In genomic region chr16:3256146-3256875, GRCh38 we compare ENCODE assay signal across 14 cellular contexts. TPM values are rescaled to one million over a fixed set of nuclear protein-coding genes. Genes with fewer than 3 reads are reported as not detected.
A peak's percentile ranks its signal among the peaks of the same experiment; 100 is the strongest.
DNase-seq lines count a peak whose midpoint lies in the region; ATAC-seq and TF ChIP-seq lines count a peak whose summit lies in the region.
"Had no signal": no experiment of that assay in that cellular context is flagged by ENCODE, and none has a peak within 500 bp of the region (broad histone marks: within the 10 kb centered on the region; RNA-seq: fewer than 3 reads in every experiment).

TSS of gene MEFV (minus strand) at chr16:3256633. CDS start at chr16:3256587, 46 bp downstream.

- DNase-seq in HL-60 (ENCODE audit: low read depth in 1 of 2, low spot score in 1 of 2) (peak; percentile 38 to 43), left ventricle myocardium inferior (no peak), gastrocnemius medialis (peak; percentile 8 to 21)
- no peak for DNase-seq in activated T-helper 1 cell treated with anti-CD3 and anti-CD28 coated beads, Interleukin-12 subunit alpha, Interleukin-12 subunit beta, Interleukin-2, Interleukin-4 antibody, amounts not matched to agents 30 ng/mL and 10 ng/mL and 1 ng/mL, durations not matched to agents 14 hours and 24 hours and 36 hours (ENCODE audit: low spot score)
- no peak for DNase-seq in T-helper 2 cell treated with Interferon-gamma antibody and Interleukin-4, amounts not matched to agents 5 μg/mL and 100 μg/mL, for 36 hours (ENCODE audit: low spot score)
- no peak for DNase-seq in activated effector memory CD4-positive, alpha-beta T cell treated with Interleukin-2 at 50 U/mL for 16 hours
- DNase-seq: amygdala; NCI-H1105 treated with DMSO at 0.1 percent for 48 hours; NCI-H774; stimulated activated CD4-positive, alpha-beta T cell treated with anti-CD3 and anti-CD28 coated beads, Interleukin-4, amount 100 ng/mL, for 1 hour; T-helper 9 cell had no signal

- no peaks in the 10 kb centered on the region for H3K36me3 Mint-ChIP-seq in activated T-helper 1 cell treated with anti-CD3 and anti-CD28 coated beads, Interleukin-12 subunit alpha, Interleukin-12 subunit beta, Interleukin-2, Interleukin-4 antibody, amounts not matched to agents 30 ng/mL and 10 ng/mL and 1 ng/mL, durations not matched to agents 14 hours and 24 hours and 36 hours (ENCODE audit: low read depth)
- H3K36me3 Mint-ChIP-seq in T-helper 2 cell treated with Interferon-gamma antibody and Interleukin-4, amounts not matched to agents 5 μg/mL and 100 μg/mL, for 36 hours (ENCODE audit: low read depth) = no peaks in the 10 kb centered on the region

- peak; percentile 21; the same call in 1 of the 3 replicates for ATAC-seq in SK-N-SH treated with all-trans-retinoic acid at 6 μM for 48 hours
- ATAC-seq in gastrocnemius medialis = no peak
- no peak for ATAC-seq in GM18867 (IDR thresholded peaks at IDR 0.05; ENCODE audit: unreplicated experiment)

- H3K36me3 ChIP-seq in left ventricle myocardium inferior (no peaks in the 10 kb centered on the region), gastrocnemius medialis (no peaks in the 10 kb centered on the region)

- no peak within 1 kb of the TSS for H3K4me3 Mint-ChIP-seq in activated T-helper 1 cell treated with anti-CD3 and anti-CD28 coated beads, Interleukin-12 subunit alpha, Interleukin-12 subunit beta, Interleukin-2, Interleukin-4 antibody, amounts not matched to agents 30 ng/mL and 10 ng/mL and 1 ng/mL, durations not matched to agents 14 hours and 24 hours and 36 hours
- H3K4me3 Mint-ChIP-seq in T-helper 2 cell treated with Interferon-gamma antibody and Interleukin-4, amounts not matched to agents 5 μg/mL and 100 μg/mL, for 36 hours = no peak within 1 kb of the TSS

- H3K4me1 ChIP-seq in left ventricle myocardium inferior (no peaks in the 10 kb centered on the region), gastrocnemius medialis (no peaks in the 10 kb centered on the region)

- intact Hi-C loops in left ventricle myocardium inferior (cut with micrococcal nuclease) (no loop called here), gastrocnemius medialis (cut with DNase I; ENCODE audit: low total_unique reads) (no loop called here)
- intact Hi-C loops in activated T-helper 1 cell treated with anti-CD3 and anti-CD28 coated beads, Interleukin-12 subunit alpha, Interleukin-12 subunit beta, Interleukin-2, Interleukin-4 antibody, amounts not matched to agents 30 ng/mL and 10 ng/mL and 1 ng/mL, durations not matched to agents 14 hours and 24 hours and 36 hours (cut with micrococcal nuclease) = no loop called here

- no peak for TF ChIP-seq CTCF in HL-60 (IDR thresholded peaks at IDR 0.05; ENCODE audit: insufficient read depth, low read length)
- no peak for TF ChIP-seq CTCF in left ventricle myocardium inferior (IDR thresholded peaks at IDR 0.05; ENCODE audit: borderline replicate concordance)
- no peak for TF ChIP-seq CTCF in gastrocnemius medialis (IDR thresholded peaks at IDR 0.05 in 4 of 5, conservative IDR thresholded peaks at IDR 0.05 in 1 of 5)

- H3K27me3 ChIP-seq in HL-60 (ENCODE audit: insufficient read depth, poor library complexity, severe bottlenecking) (no peaks in the 10 kb centered on the region), left ventricle myocardium inferior (ENCODE audit: low read depth) (peaks cover 44% of the 10 kb centered on the region), gastrocnemius medialis (peaks cover 0 to 10% (median 7%) of the 10 kb centered on the region in 3 donors)

- no peaks in the 10 kb centered on the region for H3K9me3 Mint-ChIP-seq in activated T-helper 1 cell treated with anti-CD3 and anti-CD28 coated beads, Interleukin-12 subunit alpha, Interleukin-12 subunit beta, Interleukin-2, Interleukin-4 antibody, amounts not matched to agents 30 ng/mL and 10 ng/mL and 1 ng/mL, durations not matched to agents 14 hours and 24 hours and 36 hours
- H3K9me3 Mint-ChIP-seq in T-helper 2 cell treated with Interferon-gamma antibody and Interleukin-4, amounts not matched to agents 5 μg/mL and 100 μg/mL, for 36 hours = no peaks in the 10 kb centered on the region

- peaks cover 6% of the 10 kb centered on the region for H3K27me3 Mint-ChIP-seq in activated T-helper 1 cell treated with anti-CD3 and anti-CD28 coated beads, Interleukin-12 subunit alpha, Interleukin-12 subunit beta, Interleukin-2, Interleukin-4 antibody, amounts not matched to agents 30 ng/mL and 10 ng/mL and 1 ng/mL, durations not matched to agents 14 hours and 24 hours and 36 hours (ENCODE audit: insufficient read depth)
- peaks cover 2% of the 10 kb centered on the region for H3K27me3 Mint-ChIP-seq in T-helper 2 cell treated with Interferon-gamma antibody and Interleukin-4, amounts not matched to agents 5 μg/mL and 100 μg/mL, for 36 hours (ENCODE audit: low read depth)

- in situ Hi-C loops in gastrocnemius medialis (cut with MboI; ENCODE audit: low sequenced_read_pairs in 4 of 4) = no loop called here

- H3K9me3 ChIP-seq in left ventricle myocardium inferior (replicated peaks) = no peaks in the 10 kb centered on the region
- no peaks in the 10 kb centered on the region for H3K9me3 ChIP-seq in gastrocnemius medialis

- H3K27ac ChIP-seq in HL-60 (replicated peaks) (no peak within 1 kb of the TSS), left ventricle myocardium inferior (replicated peaks) (no peak within 1 kb of the TSS), gastrocnemius medialis (no peak within 1 kb of the TSS)
- H3K27ac ChIP-seq: C4-2B had no signal

- H3K4me3 ChIP-seq in HL-60 (replicated peaks; ENCODE audit: insufficient read depth, low read length) = peak within 1 kb of the TSS; percentile 3
- H3K4me3 ChIP-seq in left ventricle myocardium inferior = peak within 1 kb of the TSS; percentile 21
- peak within 1 kb of the TSS in 1 of 4 donors; percentile 16 for H3K4me3 ChIP-seq in gastrocnemius medialis

- no peak for TF ChIP-seq POLR2A in gastrocnemius medialis (IDR thresholded peaks at IDR 0.05)

- H3K4me1 Mint-ChIP-seq in activated T-helper 1 cell treated with anti-CD3 and anti-CD28 coated beads, Interleukin-12 subunit alpha, Interleukin-12 subunit beta, Interleukin-2, Interleukin-4 antibody, amounts not matched to agents 30 ng/mL and 10 ng/mL and 1 ng/mL, durations not matched to agents 14 hours and 24 hours and 36 hours (ENCODE audit: low read depth) = no peaks in the 10 kb centered on the region
- H3K4me1 Mint-ChIP-seq in T-helper 2 cell treated with Interferon-gamma antibody and Interleukin-4, amounts not matched to agents 5 μg/mL and 100 μg/mL, for 36 hours (ENCODE audit: low read depth) = no peaks in the 10 kb centered on the region

- no peak within 1 kb of the TSS for H3K27ac Mint-ChIP-seq in activated T-helper 1 cell treated with anti-CD3 and anti-CD28 coated beads, Interleukin-12 subunit alpha, Interleukin-12 subunit beta, Interleukin-2, Interleukin-4 antibody, amounts not matched to agents 30 ng/mL and 10 ng/mL and 1 ng/mL, durations not matched to agents 14 hours and 24 hours and 36 hours
- no peak within 1 kb of the TSS for H3K27ac Mint-ChIP-seq in T-helper 2 cell treated with Interferon-gamma antibody and Interleukin-4, amounts not matched to agents 5 μg/mL and 100 μg/mL, for 36 hours

TF ChIP-seq in SK-N-SH treated with all-trans-retinoic acid at 6 μM for 48 hours, 23 proteins besides CTCF, POLR2A, EP300 and RAD21 (continues in another document):
- TF ChIP-seq ZFP3 (CRISPR knock-in tag; IDR thresholded peaks at IDR 0.05) (no peak), CSRNP3 (CRISPR knock-in tag; IDR thresholded peaks at IDR 0.05) (no peak), ZC3H10 (CRISPR knock-in tag; IDR thresholded peaks at IDR 0.05) (no peak), BACH2 (CRISPR knock-in tag; IDR thresholded peaks at IDR 0.05; ENCODE audit: borderline replicate concordance) (no peak), ZNF565 (CRISPR knock-in tag; conservative IDR thresholded peaks at IDR 0.05; ENCODE audit: low read depth) (no peak), GLIS3 (CRISPR knock-in tag; IDR thresholded peaks at IDR 0.05) (no peak)
- TF ChIP-seq, protein P1, sequence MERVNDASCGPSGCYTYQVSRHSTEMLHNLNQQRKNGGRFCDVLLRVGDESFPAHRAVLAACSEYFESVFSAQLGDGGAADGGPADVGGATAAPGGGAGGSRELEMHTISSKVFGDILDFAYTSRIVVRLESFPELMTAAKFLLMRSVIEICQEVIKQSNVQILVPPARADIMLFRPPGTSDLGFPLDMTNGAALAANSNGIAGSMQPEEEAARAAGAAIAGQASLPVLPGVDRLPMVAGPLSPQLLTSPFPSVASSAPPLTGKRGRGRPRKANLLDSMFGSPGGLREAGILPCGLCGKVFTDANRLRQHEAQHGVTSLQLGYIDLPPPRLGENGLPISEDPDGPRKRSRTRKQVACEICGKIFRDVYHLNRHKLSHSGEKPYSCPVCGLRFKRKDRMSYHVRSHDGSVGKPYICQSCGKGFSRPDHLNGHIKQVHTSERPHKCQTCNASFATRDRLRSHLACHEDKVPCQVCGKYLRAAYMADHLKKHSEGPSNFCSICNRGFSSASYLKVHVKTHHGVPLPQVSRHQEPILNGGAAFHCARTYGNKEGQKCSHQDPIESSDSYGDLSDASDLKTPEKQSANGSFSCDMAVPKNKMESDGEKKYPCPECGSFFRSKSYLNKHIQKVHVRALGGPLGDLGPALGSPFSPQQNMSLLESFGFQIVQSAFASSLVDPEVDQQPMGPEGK (CRISPR knock-in tag; IDR thresholded peaks at IDR 0.05; ENCODE audit: borderline replicate concordance) = no peak

RNA-seq across cellular contexts. Expression of gene MEFV, which starts in this region (rescaled TPM):
- 0.49 TPM for total RNA-seq in left ventricle myocardium inferior
- 1 to 10 TPM in 1 of 4 donors, under 1 TPM in 3; 0.32 to 1.2 (median 0.76) TPM for total RNA-seq in gastrocnemius medialis
- not detected in 2 replicates for total RNA-seq in activated T-helper 1 cell treated with anti-CD3 and anti-CD28 coated beads, Interleukin-12 subunit alpha, Interleukin-12 subunit beta, Interleukin-2, Interleukin-4 antibody, amounts not matched to agents 30 ng/mL and 10 ng/mL and 1 ng/mL, durations not matched to agents 14 hours and 24 hours and 36 hours

Comparison
In these comparisons a context has a peak if more than half of its experiments do, and no peak if none do; other contexts are left out.
1. DNase-seq: peak in HL-60 (2 of 2) and gastrocnemius medialis (2 of 2); none in left ventricle myocardium inferior (single experiment), activated T-helper 1 cell treated with anti-CD3 and anti-CD28 coated beads, Interleukin-12 subunit alpha, Interleukin-12 subunit beta, Interleukin-2, Interleukin-4 antibody, amounts not matched to agents 30 ng/mL and 10 ng/mL and 1 ng/mL, durations not matched to agents 14 hours and 24 hours and 36 hours (single experiment), T-helper 2 cell treated with Interferon-gamma antibody and Interleukin-4, amounts not matched to agents 5 μg/mL and 100 μg/mL, for 36 hours (single experiment) and activated effector memory CD4-positive, alpha-beta T cell treated with Interleukin-2 at 50 U/mL for 16 hours (single experiment).